In genomic region chr1:21577933-21578332, GRCh38 we compare ENCODE assay signal across 29 cellular contexts.
"Had no signal": no experiment of that assay in that cellular context is flagged by ENCODE, and none has a peak within 500 bp of the region (broad histone marks: within the 10 kb centered on the region; RNA-seq: fewer than 3 reads in every experiment).

No MANE protein-coding gene starts in this region.

- H3K27ac ChIP-seq: adrenal gland, body of pancreas, breast epithelium, WERI-Rb-1 had no signal

- H3K4me1 ChIP-seq: adrenal gland had no signal

- H3K4me3 Mint-ChIP-seq: activated CD4-positive, alpha-beta T cell treated with anti-CD3 and anti-CD28 coated beads, Interleukin-2, amount 10 ng/mL, durations not matched to agents 24 days and 14 days; activated CD8-positive, alpha-beta T cell treated with anti-CD3 and anti-CD28 coated beads for 36 hours; activated T-cell treated with anti-CD3 and anti-CD28 coated beads, Interleukin-2, amount 50 U/mL, for 72 hours; activated T-helper 17 cell treated with anti-CD3 and anti-CD28 coated beads, Interleukin-2, amount 50 U/mL, for 72 hours had no signal

- H3K27ac Mint-ChIP-seq: activated CD4-positive, alpha-beta T cell treated with anti-CD3 and anti-CD28 coated beads, Interleukin-2, amount 10 ng/mL, durations not matched to agents 24 days and 14 days; activated CD8-positive, alpha-beta T cell treated with anti-CD3 and anti-CD28 coated beads for 36 hours; activated naive CD4-positive, alpha-beta T cell treated with anti-CD3 and anti-CD28 coated beads, Interleukin-2, amount 50 U/mL, for 72 hours; activated T-cell treated with anti-CD3 and anti-CD28 coated beads, Interleukin-2, amount 50 U/mL, for 72 hours; activated T-helper 17 cell treated with anti-CD3 and anti-CD28 coated beads, Interleukin-2, amount 50 U/mL, for 72 hours had no signal

- H3K9me3 ChIP-seq: adrenal gland, body of pancreas, breast epithelium, MG63 had no signal

- H3K4me1 Mint-ChIP-seq: activated CD4-positive, alpha-beta T cell treated with anti-CD3 and anti-CD28 coated beads, Interleukin-2, amount 10 ng/mL, durations not matched to agents 24 days and 14 days; activated T-helper 17 cell treated with anti-CD3 and anti-CD28 coated beads, Interleukin-2, amount 50 U/mL, for 72 hours had no signal

- H3K9me3 Mint-ChIP-seq: activated CD4-positive, alpha-beta T cell treated with anti-CD3 and anti-CD28 coated beads, Interleukin-2, amount 10 ng/mL, durations not matched to agents 24 days and 14 days; activated CD8-positive, alpha-beta T cell treated with anti-CD3 and anti-CD28 coated beads for 36 hours; activated naive CD4-positive, alpha-beta T cell treated with anti-CD3 and anti-CD28 coated beads, Interleukin-2, amount 50 U/mL, for 72 hours; activated T-cell treated with anti-CD3 and anti-CD28 coated beads, Interleukin-2, amount 50 U/mL, for 72 hours; activated T-helper 17 cell treated with anti-CD3 and anti-CD28 coated beads, Interleukin-2, amount 50 U/mL, for 72 hours had no signal

- H3K4me3 ChIP-seq: adrenal gland, body of pancreas, breast epithelium, MG63 had no signal

- H3K36me3 Mint-ChIP-seq: activated naive CD4-positive, alpha-beta T cell treated with anti-CD3 and anti-CD28 coated beads, Interleukin-2, amount 50 U/mL, for 72 hours had no signal

- H3K27me3 ChIP-seq: adrenal gland, body of pancreas, breast epithelium, MG63 had no signal

- ATAC-seq: activated CD8-positive, alpha-beta T cell treated with anti-CD3 and anti-CD28 coated beads for 36 hours; activated naive CD4-positive, alpha-beta T cell treated with anti-CD3 and anti-CD28 coated beads, Interleukin-2, amount 50 U/mL, for 72 hours; activated T-cell treated with anti-CD3 and anti-CD28 coated beads, Interleukin-2, amount 50 U/mL, for 72 hours; activated T-helper 17 cell treated with anti-CD3 and anti-CD28 coated beads, Interleukin-2, amount 50 U/mL, for 72 hours; body of pancreas; Panc1; SK-N-SH treated with all-trans-retinoic acid at 6 μM for 48 hours had no signal

- DNase-seq: activated CD4-positive, alpha-beta T cell treated with anti-CD3 and anti-CD28 coated beads, Interleukin-2, amount 10 ng/mL, durations not matched to agents 24 days and 14 days; activated CD4-positive, alpha-beta T cell treated with anti-CD3 and anti-CD28 coated beads, Interleukin-2, amount 50 U/mL, for 4 hours; activated CD8-positive, alpha-beta T cell treated with anti-CD3 and anti-CD28 coated beads for 36 hours; activated effector memory CD4-positive, alpha-beta T cell treated with anti-CD3 and anti-CD28 coated beads, Interleukin-2, amount 50 U/mL, for 16 hours; activated naive CD4-positive, alpha-beta T cell; activated T-cell treated with anti-CD3 and anti-CD28 coated beads, Interleukin-2, amount 50 U/mL, for 1 hour; activated T-cell treated with anti-CD3 and anti-CD28 coated beads, Interleukin-2, amount 50 U/mL, for 72 hours; body of pancreas; Kasumi-1; KG1; MG63; NCI-H1048; NCI-H1105 treated with DMSO at 0.1 percent for 48 hours; NCI-H1436; NCI-H1694; NCI-H1930; NCI-H2081 treated with DMSO at 0.1 percent for 48 hours; NCI-H345; NCI-H524 treated with DMSO at 0.1 percent for 48 hours; SHP77 treated with DMSO at 0.1 percent for 48 hours; SW 1271; T1000; WERI-Rb-1 had no signal

- H3K36me3 ChIP-seq: adrenal gland, breast epithelium, MG63, WERI-Rb-1 had no signal
